In genomic region chr17:42120161-42121065, GRCh38 we compare ENCODE assay signal across 6 cellular contexts. TPM values are rescaled to one million over a fixed set of nuclear protein-coding genes. Genes with fewer than 3 reads are reported as not detected.
DNase-seq lines count a peak whose midpoint lies in the region; ATAC-seq and TF ChIP-seq lines count a peak whose summit lies in the region.

No MANE protein-coding gene starts in this region.

- H3K9me2 ChIP-seq in SU-DHL-6 (replicated peaks; ENCODE audit: insufficient read depth, low read length) = no peaks in the 10 kb centered on the region

- H3K4me2 ChIP-seq in SU-DHL-6 (ENCODE audit: low read depth, low read length, poor library complexity, severe bottlenecking) = peak overlapping the region; percentile 75

- H3K36me3 ChIP-seq in SU-DHL-6 (ENCODE audit: low read length) (no peaks in the 10 kb centered on the region), aorta (ENCODE audit: control insufficient read depth in 1 of 2, insufficient read depth in 2 of 2, low read length in 1 of 2) (peaks cover 0 to 2% of the 10 kb centered on the region in 2 donors)

- in situ Hi-C loops in GM13977 (cut with MboI; ENCODE audit: low pct_unique_long_range_greater_than_20kb, low sequenced_read_pairs, unreplicated experiment) = loop anchor here (25.0 kb wide), 1 partner anchor 383 kb away; the partner anchor contains the start of gene HAP1

- no peaks in the 10 kb centered on the region for H4K20me1 ChIP-seq in SU-DHL-6 (ENCODE audit: low read depth, low read length)

- peak overlapping the region; percentile 81 for H3K9ac ChIP-seq in SU-DHL-6 (ENCODE audit: low read length)

- H3K27ac ChIP-seq in SU-DHL-6 (ENCODE audit: low read depth, low read length) (peak overlapping the region; percentile 53), aorta (ENCODE audit: low read depth in 1 of 2, low read length in 2 of 2) (no peak overlapping the region)

- H3K4me3 ChIP-seq in SU-DHL-6 (ENCODE audit: insufficient read depth, low read length, poor library complexity, severe bottlenecking) (peak overlapping the region; percentile 74), iPS-18c (ENCODE audit: insufficient read depth, low read depth, low read length) (peak overlapping the region; percentile 43), aorta (ENCODE audit: low read length in 2 of 2) (peak overlapping the region; percentile 86 to 93)

- H3K4me1 ChIP-seq in aorta (ENCODE audit: control insufficient read depth in 1 of 2, insufficient read depth in 2 of 2, low read length in 2 of 2) = no peaks in the 10 kb centered on the region

- H3K9me3 ChIP-seq in SU-DHL-6 (ENCODE audit: insufficient read depth, low read length) (no peaks in the 10 kb centered on the region), iPS-18c (ENCODE audit: control insufficient read depth, insufficient read depth, low read length) (no peaks in the 10 kb centered on the region), aorta (ENCODE audit: control insufficient read depth, low read length) (no peaks in the 10 kb centered on the region)

- H2AFZ ChIP-seq in SU-DHL-6 (ENCODE audit: low read depth, low read length, severe bottlenecking) = peak overlapping the region; percentile 70

- H3K27me3 ChIP-seq in SU-DHL-6 (ENCODE audit: low read length) = no peaks in the 10 kb centered on the region
- H3K27me3 ChIP-seq in aorta (ENCODE audit: control insufficient read depth in 1 of 2, insufficient read depth in 2 of 2, low read length in 1 of 2) = no peaks in the 10 kb centered on the region

- no peaks in the 10 kb centered on the region for H3K79me2 ChIP-seq in SU-DHL-6 (ENCODE audit: insufficient read depth, low read length)

- WGBS in aorta, 2 donors = 20 to 21% methylated on average over 17 to 20 of the region's 20 CpGs

- no peak for TF ChIP-seq CTCF in GM13977 (IDR thresholded peaks at IDR 0.05; ENCODE audit: extremely low read depth, insufficient read depth, missing control alignments)
- TF ChIP-seq CTCF in SU-DHL-6 (IDR thresholded peaks at IDR 0.05; ENCODE audit: insufficient read depth, low read length, poor library complexity, severe bottlenecking) = no peak

- H3F3A ChIP-seq in SU-DHL-6 (ENCODE audit: insufficient read depth) = peaks cover 14% of the 10 kb centered on the region

- DNase-seq in GM13977 (ENCODE audit: low spot score) (peak; percentile 68), aorta (peak in 1 of 2 donors; percentile 79)

- ATAC-seq in aorta (ENCODE audit: low FRiP score) (no peak), GM19397 (IDR thresholded peaks at IDR 0.05; ENCODE audit: unreplicated experiment) (no peak), HG02884 (IDR thresholded peaks at IDR 0.05; ENCODE audit: unreplicated experiment) (no peak)

- intact Hi-C loops in aorta (cut with DNase I) = no loop called here

RNA-seq across cellular contexts. Expression of gene KAT2A, which starts 0.8 kb away (rescaled TPM):
- 10 to 100 TPM; 24.8 to 49.3 TPM for total RNA-seq in aorta
- polyA plus RNA-seq in aorta = 100 to 1,000 TPM in 1 of 2 donors, 1 to 10 TPM in 1; 8.9 to 109 TPM

RNA-seq across cellular contexts. Expression of gene HSPB9, which starts 2.2 kb away (rescaled TPM):
- total RNA-seq in aorta = not detected
- polyA plus RNA-seq in aorta = under 1 TPM; 0.15 to 0.63 TPM

RNA-seq across cellular contexts. Expression of gene DHX58, which starts 7.9 kb away (rescaled TPM):
- 10 to 100 TPM; 11.6 to 24.5 TPM for total RNA-seq in aorta
- polyA plus RNA-seq in aorta = 10 to 100 TPM in 1 of 2 donors, 1 to 10 TPM in 1; 3.6 to 45.5 TPM

RNA-seq across cellular contexts. Expression of gene ZNF385C, which starts 22.1 kb away (rescaled TPM):
- not detected for total RNA-seq in aorta
- under 1 TPM in 1 of 2 donors, not detected in 1; 0.49 TPM for polyA plus RNA-seq in aorta

RNA-seq across cellular contexts. Expression of gene RAB5C, which starts 34.4 kb away (rescaled TPM):
- total RNA-seq in aorta = 100 to 1,000 TPM; 109 to 130 TPM
- 100 to 1,000 TPM; 122 to 156 TPM for polyA plus RNA-seq in aorta
